ENCODE assay signal across 8 cellular contexts in genomic region chr10:511101-511848, GRCh38.
DNase-seq lines count a peak whose midpoint lies in the region; ATAC-seq, FAIRE-seq and TF ChIP-seq lines count a peak whose summit lies in the region.

No MANE protein-coding gene starts in this region.

- POLR2A ChIA-PET in HepG2 (lab: Yijun Ruan, JAX): no interaction called here

- no peak for TF ChIP-seq POLR2A in HepG2 (IDR thresholded peaks at IDR 0.05; ENCODE audit: insufficient read depth in 1 of 2, low read depth in 2 of 2, low read length in 2 of 2)

- peak; percentile 91 for FAIRE-seq in HepG2 (lab: Jason Lieb, UNC)

- no peak overlapping the region for H2AFZ ChIP-seq in HepG2 (ENCODE audit: low read length)

- peaks cover 26% of the 10 kb centered on the region for H3K4me1 ChIP-seq in HepG2 (ENCODE audit: insufficient read depth, low read length)

- DNase-seq in ELR (ENCODE audit: low read depth) (peak; percentile 80), NCI-H460 (ENCODE audit: extremely low read depth, low read depth) (peak; percentile 77), coronary artery (ENCODE audit: low spot score) (peak; percentile 94), HepG2 (ENCODE audit: low spot score) (peak; percentile 71)
- DNase-seq in activated CD4-positive, alpha-beta T cell treated with anti-CD3 and anti-CD28 coated beads, Interleukin-2, amount 50 U/mL, for 1 hour: peak; percentile 78
- DNase-seq in stimulated activated CD4-positive, alpha-beta T cell treated with anti-CD3 and anti-CD28 coated beads, Interleukin-2, amount 100 ng/mL, for 48 hours: peak; percentile 81 to 90

- H3K4me2 ChIP-seq in HepG2 (ENCODE audit: low read depth, low read length): peak overlapping the region; percentile 26; the same call in 1 of the 2 replicates

- ATAC-seq in HG02885 (IDR thresholded peaks at IDR 0.05; ENCODE audit: poor library complexity, unreplicated experiment) (peak; percentile 53), HepG2 (peak; percentile 88), GM19395 (IDR thresholded peaks at IDR 0.05; ENCODE audit: unreplicated experiment) (no peak)

- no peak overlapping the region for H3K4me3 ChIP-seq in coronary artery
- H3K4me3 ChIP-seq in HepG2 (replicated peaks in 1 of 3; ENCODE audit: insufficient read depth in 1 of 3, low read depth in 2 of 3, low read length in 3 of 3): no peak overlapping the region

- TF ChIP-seq CTCF in coronary artery (IDR thresholded peaks at IDR 0.05) (peak; percentile 93), HepG2 (CRISPR knock-in tag; IDR thresholded peaks at IDR 0.05) (peak; percentile 98)

- no peaks in the 10 kb centered on the region for H3K9me3 ChIP-seq in HepG2 (ENCODE audit: low read length)

- in situ Hi-C loops in HepG2 (cut with HindIII; ENCODE audit: extremely low pct_ligation_motif_present, low pct_unique_long_range_greater_than_20kb): loop anchor here (5.0 kb wide), 1 partner anchor 276 kb away; no protein-coding TSS in a partner anchor

- no peaks in the 10 kb centered on the region for H3K79me2 ChIP-seq in HepG2 (ENCODE audit: insufficient read depth, low read length)

- H3K27ac ChIP-seq in coronary artery (peak overlapping the region in 1 of 2 donors; percentile 25), HepG2 (ENCODE audit: extremely low read length, insufficient read depth, low read length) (no peak overlapping the region)

- TF ChIP-seq RAD21 in HepG2 (CRISPR knock-in tag; IDR thresholded peaks at IDR 0.05): peak; percentile 92

- no peak for TF ChIP-seq EP300 in HepG2 (IDR thresholded peaks at IDR 0.05; ENCODE audit: low read depth in 2 of 2, low read length in 2 of 2)
- TF ChIP-seq EP300 in HepG2 (CRISPR knock-in tag; IDR thresholded peaks at IDR 0.05; ENCODE audit: borderline replicate concordance): no peak

- no peak overlapping the region for H3K9ac ChIP-seq in HepG2 (ENCODE audit: insufficient read depth, low read depth, low read length)

- CTCF ChIA-PET in HepG2 (lab: Yijun Ruan, JAX; ENCODE audit: low intra/inter-chr PET ratio, low total read pairs): interaction anchor here (1.3 to 1.6 kb wide), 4 partner anchors 273 to 299 kb away, joined by 3 to 14 read pairs (median 6); no protein-coding TSS in a partner anchor

- H3K27me3 ChIP-seq in HepG2 (ENCODE audit: control insufficient read depth in 1 of 2, insufficient read depth in 2 of 2, low read length in 2 of 2): no peaks in the 10 kb centered on the region

- 70% methylated on average over 13 of the region's 21 CpGs for WGBS in HepG2 (ENCODE audit: low lambda C conversion rate)

- no peaks in the 10 kb centered on the region; the same call in none of the 2 replicates for H4K20me1 ChIP-seq in HepG2 (ENCODE audit: insufficient read depth, low read length)

- intact Hi-C loops in HepG2 (cut with micrococcal nuclease; ENCODE audit: unreplicated experiment): loop anchor here (1.0 kb wide), 2 partner anchors 186 to 283 kb away; no protein-coding TSS in a partner anchor

- no peaks in the 10 kb centered on the region for H3K36me3 ChIP-seq in HepG2 (replicated peaks in 1 of 2; ENCODE audit: control insufficient read depth in 1 of 2, insufficient read depth in 2 of 2, low read length in 2 of 2)

- BruUV-seq in HepG2 (replicated peaks; lab: Mats Ljungman, UMichigan): no TSS peak

TF ChIP-seq in HepG2, 621 proteins besides CTCF, POLR2A, EP300 and RAD21 (continues in another document):
- no peak for TF ChIP-seq EZH2 (conservative IDR thresholded peaks at IDR 0.05; ENCODE audit: low read depth, low read length)
- TF ChIP-seq ZBTB20 (CRISPR knock-in tag; IDR thresholded peaks at IDR 0.05; ENCODE audit: borderline replicate concordance, low read depth): 0 out of 2 replicates have a peak, but pooled peaks have one; percentile 28
- TF ChIP-seq MEF2D (CRISPR knock-in tag; IDR thresholded peaks at IDR 0.05): 0 out of 2 replicates have a peak, but pooled peaks have one; percentile 28
- TF ChIP-seq ZNF546 (CRISPR knock-in tag; conservative IDR thresholded peaks at IDR 0.05): no peak
- TF ChIP-seq, protein P1, sequence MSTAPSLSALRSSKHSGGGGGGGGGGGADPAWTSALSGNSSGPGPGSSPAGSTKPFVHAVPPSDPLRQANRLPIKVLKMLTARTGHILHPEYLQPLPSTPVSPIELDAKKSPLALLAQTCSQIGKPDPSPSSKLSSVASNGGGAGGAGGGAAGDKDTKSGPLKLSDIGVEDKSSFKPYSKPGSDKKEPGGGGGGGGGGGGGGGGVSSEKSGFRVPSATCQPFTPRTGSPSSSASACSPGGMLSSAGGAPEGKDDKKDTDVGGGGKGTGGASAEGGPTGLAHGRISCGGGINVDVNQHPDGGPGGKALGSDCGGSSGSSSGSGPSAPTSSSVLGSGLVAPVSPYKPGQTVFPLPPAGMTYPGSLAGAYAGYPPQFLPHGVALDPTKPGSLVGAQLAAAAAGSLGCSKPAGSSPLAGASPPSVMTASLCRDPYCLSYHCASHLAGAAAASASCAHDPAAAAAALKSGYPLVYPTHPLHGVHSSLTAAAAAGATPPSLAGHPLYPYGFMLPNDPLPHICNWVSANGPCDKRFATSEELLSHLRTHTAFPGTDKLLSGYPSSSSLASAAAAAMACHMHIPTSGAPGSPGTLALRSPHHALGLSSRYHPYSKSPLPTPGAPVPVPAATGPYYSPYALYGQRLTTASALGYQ (CRISPR knock-in tag; IDR thresholded peaks at IDR 0.05): no peak
- TF ChIP-seq TCF12 (IDR thresholded peaks at IDR 0.05): no peak
- TF ChIP-seq TCF12 (CRISPR knock-in tag; IDR thresholded peaks at IDR 0.05): no peak
- peak; percentile 44; the same call in 1 of the 2 replicates for TF ChIP-seq PITX1 (CRISPR knock-in tag; IDR thresholded peaks at IDR 0.05)
- no peak for TF ChIP-seq TAF15 (IDR thresholded peaks at IDR 0.05; ENCODE audit: low read depth, low read length, poor library complexity, severe bottlenecking)
- TF ChIP-seq ARHGAP35 (CRISPR knock-in tag; IDR thresholded peaks at IDR 0.05; ENCODE audit: borderline replicate concordance): no peak
- TF ChIP-seq TEAD3 (CRISPR knock-in tag; optimal IDR thresholded peaks at IDR 0.05; ENCODE audit: borderline replicate concordance): peak; percentile 57
- no peak for TF ChIP-seq ZNF577 (CRISPR knock-in tag; IDR thresholded peaks at IDR 0.05; ENCODE audit: borderline replicate concordance, low read depth)
- no peak for TF ChIP-seq NR1H2 (CRISPR knock-in tag; IDR thresholded peaks at IDR 0.05; ENCODE audit: borderline replicate concordance, low read depth)
- 0 out of 2 replicates have a peak, but pooled peaks have one; percentile 34 for TF ChIP-seq UBTF (CRISPR knock-in tag; IDR thresholded peaks at IDR 0.05)
- TF ChIP-seq KDM4B (CRISPR knock-in tag; IDR thresholded peaks at IDR 0.05): 0 out of 2 replicates have a peak, but pooled peaks have one; percentile 20
- 0 out of 2 replicates have a peak, but pooled peaks have one; percentile 52 for TF ChIP-seq FOXO1 (CRISPR knock-in tag; IDR thresholded peaks at IDR 0.05)
- TF ChIP-seq GABPB1 (CRISPR knock-in tag; IDR thresholded peaks at IDR 0.05): peak; percentile 45
- TF ChIP-seq MXD4 (CRISPR knock-in tag; IDR thresholded peaks at IDR 0.05): no peak
- TF ChIP-seq ZBTB33 (CRISPR knock-in tag; IDR thresholded peaks at IDR 0.05): no peak
- TF ChIP-seq ZFP62 (CRISPR knock-in tag; IDR thresholded peaks at IDR 0.05): no peak
